14 cellular contexts compared by ENCODE assay signal in the genomic region with DNA sequence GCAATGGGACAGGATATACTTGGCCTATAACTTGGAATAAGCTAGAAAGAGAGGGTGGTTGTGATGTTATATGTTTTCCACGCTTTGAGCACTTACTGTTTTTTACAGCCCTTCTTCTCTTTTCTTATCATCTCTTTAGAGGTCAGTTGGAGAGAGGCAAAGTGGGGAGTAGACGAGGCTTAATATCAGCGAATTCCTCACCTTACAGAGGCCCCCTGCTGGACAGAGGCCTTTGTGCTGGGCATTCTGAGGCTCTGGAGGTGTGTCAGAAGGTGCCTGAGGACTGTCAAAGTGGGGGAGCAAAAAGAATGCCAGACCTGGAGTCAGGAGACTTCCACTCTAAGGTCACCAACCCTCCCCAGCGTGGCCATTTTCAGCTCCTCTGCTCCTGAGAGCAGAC. TPM values are rescaled to one million over a fixed set of nuclear protein-coding genes. Genes with fewer than 3 reads are reported as not detected.
DNase-seq lines count a peak whose midpoint lies in the region; ATAC-seq and TF ChIP-seq lines count a peak whose summit lies in the region.
"Had no signal": no experiment of that assay in that cellular context is flagged by ENCODE, and none has a peak within 500 bp of the region (broad histone marks: within the 10 kb centered on the region; RNA-seq: fewer than 3 reads in every experiment).

No MANE protein-coding gene starts in this region.

- POLR2A ChIA-PET in A673 (lab: Charles Lee; ENCODE audit: low non-redundant PET), result no interaction called here
- POLR2A ChIA-PET in Panc1 (lab: Charles Lee), result no interaction called here

- H3K36me3 ChIP-seq in A673 (ENCODE audit: insufficient read depth, low read length, poor library complexity, severe bottlenecking), result no peaks in the 10 kb centered on the region
- H3K36me3 ChIP-seq in Panc1 (ENCODE audit: control insufficient read depth, insufficient read depth, low read length), result no peaks in the 10 kb centered on the region
- no peaks in the 10 kb centered on the region for H3K36me3 ChIP-seq in ovary
- H3K36me3 ChIP-seq in smooth muscle cell (ENCODE audit: low read depth), result no peaks in the 10 kb centered on the region
- H3K36me3 ChIP-seq: BE2C, right atrium auricular region had no signal

- no peaks in the 10 kb centered on the region for H4K20me1 ChIP-seq in smooth muscle cell (ENCODE audit: low read depth)

- intact Hi-C loops in A673 (cut with micrococcal nuclease; ENCODE audit: unreplicated experiment) (no loop called here), Panc1 (cut with micrococcal nuclease; ENCODE audit: unreplicated experiment) (no loop called here), ovary (cut with DNase I) (no loop called here)

- no peaks in the 10 kb centered on the region for H3K9me3 ChIP-seq in A673 (ENCODE audit: low read depth, low read length, poor library complexity, severe bottlenecking)
- no peaks in the 10 kb centered on the region for H3K9me3 ChIP-seq in Panc1 (ENCODE audit: control insufficient read depth, insufficient read depth, low read depth, low read length)
- H3K9me3 ChIP-seq in ovary, result no peaks in the 10 kb centered on the region
- H3K9me3 ChIP-seq in smooth muscle cell (replicated peaks; ENCODE audit: low read depth), result no peaks in the 10 kb centered on the region
- H3K9me3 ChIP-seq: BE2C, right atrium auricular region had no signal

- no peaks in the 10 kb centered on the region for H3K79me2 ChIP-seq in smooth muscle cell (ENCODE audit: low read depth)

- DNase-seq in A673 (ENCODE audit: low spot score) (no peak), Panc1 (ENCODE audit: low read depth, low spot score) (no peak), foreskin fibroblast (no peak), ovary (no peak), medulla oblongata (ENCODE audit: extremely low spot score) (no peak), smooth muscle cell (lab: John Stamatoyannopoulos, UW; ENCODE audit: unreplicated experiment) (no peak)
- no peak for DNase-seq in NK-92 treated with Interleukin-12 subunit alpha and Interleukin-12 subunit beta, amount 100 ng/mL, for 24 hours (lab: John Stamatoyannopoulos, UW)
- DNase-seq: activated CD8-positive, alpha-beta T cell treated with anti-CD3 and anti-CD28 coated beads, Interleukin-2, amount 10 ng/mL, durations not matched to agents 7 days and 5 days; activated naive CD4-positive, alpha-beta T cell treated with Interleukin-2 at 50 U/mL for 16 hours; BE2C; GF-D8; T-helper 9 cell had no signal

- no peaks in the 10 kb centered on the region for H3K27me3 ChIP-seq in A673 (replicated peaks; ENCODE audit: insufficient read depth, low read depth, low read length, poor library complexity)
- no peaks in the 10 kb centered on the region for H3K27me3 ChIP-seq in Panc1 (ENCODE audit: control insufficient read depth, insufficient read depth, low read length)
- no peaks in the 10 kb centered on the region for H3K27me3 ChIP-seq in ovary
- no peaks in the 10 kb centered on the region for H3K27me3 ChIP-seq in smooth muscle cell (ENCODE audit: low read depth)
- H3K27me3 ChIP-seq: BE2C, right atrium auricular region had no signal

- no peaks in the 10 kb centered on the region for H3F3A ChIP-seq in smooth muscle cell (ENCODE audit: low read depth)

- H3K4me2 ChIP-seq in smooth muscle cell, result no peak overlapping the region

- H3K4me1 ChIP-seq in A673 (ENCODE audit: insufficient read depth, low read length, poor library complexity, severe bottlenecking), result no peaks in the 10 kb centered on the region
- H3K4me1 ChIP-seq in Panc1 (ENCODE audit: control insufficient read depth, insufficient read depth, low read length), result no peaks in the 10 kb centered on the region
- H3K4me1 ChIP-seq in ovary (ENCODE audit: insufficient read depth), result peaks cover 8% of the 10 kb centered on the region
- H3K4me1 ChIP-seq in smooth muscle cell (ENCODE audit: low read depth), result no peaks in the 10 kb centered on the region
- H3K4me1 ChIP-seq: BE2C, right atrium auricular region had no signal

- no TSS peak for BruUV-seq in A673 (replicated peaks; lab: Mats Ljungman, UMichigan)
- BruUV-seq in Panc1 (replicated peaks; lab: Mats Ljungman, UMichigan), result no TSS peak

- CTCF ChIA-PET in A673 (lab: Charles Lee), result interaction anchor here (0.5 kb wide), 1 partner anchor 18 kb away, joined by 3 read pairs; no protein-coding TSS in a partner anchor
- CTCF ChIA-PET in Panc1 (lab: Charles Lee), result no interaction called here

- H3K4me3 ChIP-seq in A673 (ENCODE audit: low read depth, low read length, poor library complexity, severe bottlenecking), result no peak overlapping the region
- H3K4me3 ChIP-seq in Panc1 (ENCODE audit: low read depth in 2 of 2, low read length in 2 of 2), result no peak overlapping the region
- H3K4me3 ChIP-seq in foreskin fibroblast (ENCODE audit: low read depth in 1 of 2, low read length in 2 of 2), result no peak overlapping the region
- no peak overlapping the region for H3K4me3 ChIP-seq in ovary
- no peak overlapping the region for H3K4me3 ChIP-seq in smooth muscle cell
- H3K4me3 ChIP-seq: right atrium auricular region had no signal

- WGBS in ovary, 3 donors, result 46 to 53% (median 47%) methylated on average over 4 of the region's 4 CpGs
- 65% methylated on average over 4 of the region's 4 CpGs for WGBS in smooth muscle cell (ENCODE audit: low lambda C conversion rate)

- H3K27ac ChIP-seq in A673 (ENCODE audit: low read depth, low read length, poor library complexity, severe bottlenecking) (no peak overlapping the region), Panc1 (ENCODE audit: low read length) (no peak overlapping the region), ovary (no peak overlapping the region), smooth muscle cell (ENCODE audit: low read depth) (no peak overlapping the region)
- H3K27ac ChIP-seq: right atrium auricular region had no signal

- no peak for TF ChIP-seq EP300 in ovary (IDR thresholded peaks at IDR 0.05)

- TF ChIP-seq CTCF in A673 (conservative IDR thresholded peaks at IDR 0.05; ENCODE audit: low read depth, low read length) (0 out of 2 replicates have a peak, but pooled peaks have one; percentile 14), GM12872 (IDR thresholded peaks at IDR 0.05; ENCODE audit: insufficient read depth, low read depth, low read length) (peak; percentile 33; the same call in 2 of the 3 replicates), Panc1 (IDR thresholded peaks at IDR 0.05) (peak; percentile 43), foreskin fibroblast (IDR thresholded peaks at IDR 0.05; ENCODE audit: low read depth, low read length) (peak; percentile 17), ovary (IDR thresholded peaks at IDR 0.05) (no peak), smooth muscle cell (IDR thresholded peaks at IDR 0.05; ENCODE audit: borderline replicate concordance, insufficient read depth, poor library complexity, severe bottlenecking) (no peak)

- 0 out of 2 replicates have a peak, but pooled peaks have one; percentile 58 for ATAC-seq in Panc1
- ATAC-seq: activated CD8-positive, alpha-beta T cell treated with anti-CD3 and anti-CD28 coated beads, Interleukin-2, amount 10 ng/mL, durations not matched to agents 7 days and 5 days had no signal

- no peak for TF ChIP-seq POLR2A in ovary (IDR thresholded peaks at IDR 0.05)

- H2AFZ ChIP-seq in smooth muscle cell (ENCODE audit: low read depth), result no peak overlapping the region

- no peak overlapping the region for H3K9ac ChIP-seq in smooth muscle cell (ENCODE audit: low read depth)

- in situ Hi-C loops in Panc1 (cut with HindIII; ENCODE audit: low pct_unique_long_range_greater_than_20kb, low sequenced_read_pairs), result no loop called here

RNA-seq across cellular contexts. Expression of gene MAMLD1, which starts 42.5 kb away (rescaled TPM):
- 3.2 and 4.0 TPM in 2 replicates for total RNA-seq in A673 (2021)
- total RNA-seq in Panc1 (2021; ENCODE audit: unreplicated experiment), result 2.1 TPM
- 1.8 TPM for polyA plus RNA-seq in Panc1 (2012; ENCODE audit: insufficient read length)
- total RNA-seq in ovary, result 10 to 100 TPM in 5 of 7 donors, 1 to 10 TPM in 2; 7.1 to 37.9 (median 27.4) TPM
- polyA plus RNA-seq in ovary, result 10 to 100 TPM; 17.7 to 20.7 TPM
- 0.99 and 2.4 TPM in 2 replicates for total RNA-seq in smooth muscle cell
- polyA plus RNA-seq in smooth muscle cell, result 3.8 and 4.7 TPM in 2 replicates

Comparison
In these comparisons a context has a peak if more than half of its experiments do, and no peak if none do; other contexts are left out.
1. CTCF ChIP-seq: peak in A673 (single experiment), GM12872 (single experiment), Panc1 (single experiment) and foreskin fibroblast (single experiment); none in ovary (0 of 3) and smooth muscle cell (single experiment).